ENCODE assay signal across 8 cellular contexts in genomic region chr22:23220485-23221350, GRCh38. TPM values are rescaled to one million over a fixed set of nuclear protein-coding genes. Genes with fewer than 3 reads are reported as not detected.
A peak's percentile ranks its signal among the peaks of the same experiment; 100 is the strongest.
DNase-seq lines count a peak whose midpoint lies in the region; ATAC-seq, FAIRE-seq and TF ChIP-seq lines count a peak whose summit lies in the region.

No MANE protein-coding gene starts in this region.

- no peaks in the 10 kb centered on the region for H3K36me3 ChIP-seq in pancreas

- peak; percentile 65 for DNase-seq in activated CD8-positive, alpha-beta memory T cell treated with anti-CD3 and anti-CD28 coated beads for 24 hours
- no peak for DNase-seq in activated CD8-positive, alpha-beta memory T cell treated with anti-CD3 and anti-CD28 coated beads, Interleukin-2, amount 50 U/mL, for 48 hours
- DNase-seq in NAMALWA (ENCODE audit: low spot score) (peak; percentile 84), dermis blood vessel endothelial cell (peak; percentile 69), pancreas (peak in 2 of 6 donors; percentile 20 to 58), ureter (ENCODE audit: low spot score) (no peak), NCI-H146 treated with DMSO at 0.1 percent for 48 hours (lab: John Stamatoyannopoulos, UW; ENCODE audit: unreplicated experiment) (no peak), NCI-H2081 (lab: John Stamatoyannopoulos, UW) (no peak)

- H3K4me1 ChIP-seq in pancreas, result peaks cover 8 to 62% (median 17%) of the 10 kb centered on the region in 3 donors

- no peaks in the 10 kb centered on the region for H3K9me3 ChIP-seq in pancreas

- no peak for FAIRE-seq in pancreas (lab: Jason Lieb, UNC)

- WGBS in pancreas, 2 donors, result 80 to 81% methylated on average over 11 of the region's 11 CpGs

- H3K27me3 ChIP-seq in pancreas, result no peaks in the 10 kb centered on the region

- H3K4me3 ChIP-seq in pancreas, result no peak overlapping the region

- ATAC-seq in pancreas, result peak in 3 of 4 donors; percentile 6 to 35 (median 21)

- H3K27ac ChIP-seq in pancreas, result peak overlapping the region in 1 of 4 donors; percentile 22

- TF ChIP-seq CTCF in pancreas (IDR thresholded peaks at IDR 0.05), result no peak

- intact Hi-C loops in pancreas (cut with DNase I), result no loop called here

RNA-seq across cellular contexts. Expression of gene BCR, which starts 40.4 kb away (rescaled TPM):
- total RNA-seq in dermis blood vessel endothelial cell, result 186 and 288 TPM in 2 replicates
- total RNA-seq in pancreas, result 10 to 100 TPM; 17.1 to 35.9 (median 20.5) TPM
- 10 to 100 TPM; 15.5 to 16.5 TPM for polyA plus RNA-seq in pancreas
- 88.0 TPM for total RNA-seq in ureter

Comparison
In these comparisons a context has a peak if more than half of its experiments do, and no peak if none do; other contexts are left out.
1. DNase-seq: peak in activated CD8-positive, alpha-beta memory T cell treated with anti-CD3 and anti-CD28 coated beads for 24 hours (single experiment), NAMALWA (single experiment) and dermis blood vessel endothelial cell (single experiment); none in activated CD8-positive, alpha-beta memory T cell treated with anti-CD3 and anti-CD28 coated beads, Interleukin-2, amount 50 U/mL, for 48 hours (single experiment), ureter (single experiment), NCI-H146 treated with DMSO at 0.1 percent for 48 hours (single experiment) and NCI-H2081 (0 of 2).